Comparison of ENCODE assay signal across 1 cellular context in the genomic region with DNA sequence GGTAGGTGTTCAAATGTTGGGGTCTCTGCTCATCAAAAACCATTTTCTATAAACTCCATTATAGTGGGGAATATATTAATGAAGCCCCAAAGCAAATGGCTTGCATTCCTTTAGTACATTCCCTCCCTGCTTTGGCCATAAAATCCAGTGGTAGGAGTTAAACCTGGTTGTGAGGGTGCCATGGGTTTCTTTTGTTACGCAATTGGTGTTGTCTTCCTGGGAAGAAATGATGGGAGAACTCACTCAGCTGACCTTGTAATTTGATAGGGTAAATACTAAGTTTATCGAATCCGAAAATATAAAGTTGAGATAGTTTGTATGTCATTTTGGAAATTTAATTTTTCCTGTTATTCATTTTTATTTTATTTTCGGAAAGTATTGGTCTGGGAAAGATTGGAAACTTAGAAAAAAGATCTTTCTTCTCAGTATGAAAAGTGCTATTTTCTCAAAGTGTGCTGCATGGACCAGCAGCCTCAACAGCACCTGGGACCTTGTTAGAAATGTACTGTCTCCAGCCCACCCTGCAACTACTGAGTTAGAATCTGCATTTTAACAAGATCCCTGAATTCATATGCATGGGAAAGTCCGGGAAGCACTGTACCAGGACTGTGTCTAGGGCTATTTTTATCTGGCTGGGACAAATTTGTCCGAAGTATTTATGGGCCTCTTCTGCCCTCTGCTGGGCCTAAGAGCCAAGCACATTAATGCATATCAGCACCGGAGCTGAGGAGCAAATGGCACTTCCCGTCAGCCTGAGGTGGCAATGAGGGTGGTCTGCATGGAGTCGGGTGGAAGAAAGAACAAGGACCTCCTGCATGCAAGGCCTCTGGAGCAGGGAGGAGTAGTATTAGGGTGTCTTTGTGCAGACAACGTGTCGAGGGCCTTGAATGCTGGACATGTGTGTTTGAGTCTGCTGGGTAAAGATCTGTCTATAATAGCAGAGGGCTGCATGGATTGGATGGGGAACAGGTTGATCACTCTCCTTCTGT.
TF ChIP-seq lines count a peak whose summit lies in the region.

No MANE protein-coding gene starts in this region.

TF ChIP-seq in GM12878, 131 proteins besides CTCF, POLR2A, EP300 and RAD21 (continued from another document):
- TF ChIP-seq, protein P1, sequence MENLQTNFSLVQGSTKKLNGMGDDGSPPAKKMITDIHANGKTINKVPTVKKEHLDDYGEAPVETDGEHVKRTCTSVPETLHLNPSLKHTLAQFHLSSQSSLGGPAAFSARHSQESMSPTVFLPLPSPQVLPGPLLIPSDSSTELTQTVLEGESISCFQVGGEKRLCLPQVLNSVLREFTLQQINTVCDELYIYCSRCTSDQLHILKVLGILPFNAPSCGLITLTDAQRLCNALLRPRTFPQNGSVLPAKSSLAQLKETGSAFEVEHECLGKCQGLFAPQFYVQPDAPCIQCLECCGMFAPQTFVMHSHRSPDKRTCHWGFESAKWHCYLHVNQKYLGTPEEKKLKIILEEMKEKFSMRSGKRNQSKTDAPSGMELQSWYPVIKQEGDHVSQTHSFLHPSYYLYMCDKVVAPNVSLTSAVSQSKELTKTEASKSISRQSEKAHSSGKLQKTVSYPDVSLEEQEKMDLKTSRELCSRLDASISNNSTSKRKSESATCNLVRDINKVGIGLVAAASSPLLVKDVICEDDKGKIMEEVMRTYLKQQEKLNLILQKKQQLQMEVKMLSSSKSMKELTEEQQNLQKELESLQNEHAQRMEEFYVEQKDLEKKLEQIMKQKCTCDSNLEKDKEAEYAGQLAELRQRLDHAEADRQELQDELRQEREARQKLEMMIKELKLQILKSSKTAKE (IDR thresholded peaks at IDR 0.05; ENCODE audit: low read depth, poor library complexity, severe bottlenecking) = peak; percentile 55
- TF ChIP-seq MEF2A (IDR thresholded peaks at IDR 0.05; ENCODE audit: insufficient read depth, low read depth, low read length) (peak; percentile 83), IKZF1 (conservative IDR thresholded peaks at IDR 0.05) (peak; percentile 33; the same call in 1 of the 2 replicates), TAF1 (IDR thresholded peaks at IDR 0.05; ENCODE audit: borderline replicate concordance, low read depth, low read length) (no peak), TBL1XR1 (IDR thresholded peaks at IDR 0.05; ENCODE audit: low read depth, low read length) (0 out of 2 replicates have a peak, but pooled peaks have one; percentile 26), TCF7 (IDR thresholded peaks at IDR 0.05; ENCODE audit: borderline replicate concordance) (no peak), SPI1 (IDR thresholded peaks at IDR 0.05; ENCODE audit: borderline replicate concordance, insufficient read depth, low read depth, low read length) (peak; percentile 59; the same call in 1 of the 2 replicates), TCF12 (IDR thresholded peaks at IDR 0.05; ENCODE audit: low read depth, low read length) (no peak), SMC3 (IDR thresholded peaks at IDR 0.05; ENCODE audit: borderline replicate concordance, low read length) (peak; percentile 96), BHLHE40 (IDR thresholded peaks at IDR 0.05; ENCODE audit: borderline replicate concordance in 1 of 2, low read depth in 2 of 2, low read length in 1 of 2) (no peak), MEF2B (IDR thresholded peaks at IDR 0.05; ENCODE audit: partially characterized antibody, poor library complexity, severe bottlenecking) (peak; percentile 56), NBN (IDR thresholded peaks at IDR 0.05) (0 out of 2 replicates have a peak, but pooled peaks have one; percentile 32), POU2F2 (IDR thresholded peaks at IDR 0.05; ENCODE audit: borderline replicate concordance, low read depth, low read length) (peak; percentile 81; the same call in 1 of the 3 replicates), IKZF2 (IDR thresholded peaks at IDR 0.05) (0 out of 4 replicates have a peak, but pooled peaks have one; percentile 15 to 32), YY1 (IDR thresholded peaks at IDR 0.05; ENCODE audit: low read depth, low read length) (0 out of 2 replicates have a peak, but pooled peaks have one; percentile 50), EGR1 (IDR thresholded peaks at IDR 0.05; ENCODE audit: borderline replicate concordance in 1 of 2, low read depth in 2 of 2, low read length in 2 of 2) (no peak)
TF ChIP-seq in GM12878: peak in this region for 12.
